9 cellular contexts compared by ENCODE assay signal in genomic region chr3:152474585-152474984, GRCh38.
DNase-seq lines count a peak whose midpoint lies in the region; FAIRE-seq and TF ChIP-seq lines count a peak whose summit lies in the region.
"Had no signal": no experiment of that assay in that cellular context is flagged by ENCODE, and none has a peak within 500 bp of the region (broad histone marks: within the 10 kb centered on the region; RNA-seq: fewer than 3 reads in every experiment).

No MANE protein-coding gene starts in this region.

- no peak overlapping the region for H3K27ac ChIP-seq in MM.1S (ENCODE audit: low read length)

- H3K9me3 ChIP-seq in MM.1S (replicated peaks; ENCODE audit: insufficient read depth, low read length) (no peaks in the 10 kb centered on the region), adipocyte (ENCODE audit: control insufficient read depth, low read length) (peaks cover 9% of the 10 kb centered on the region)

- DNase-seq in NCI-H1694 (lab: John Stamatoyannopoulos, UW) (peak; percentile 3), NCI-H1694 treated with DMSO at 0.1 percent for 48 hours (lab: John Stamatoyannopoulos, UW) (no peak), H54 (ENCODE audit: insufficient read length, low spot score) (no peak), MM.1S (peak; percentile 33), adipocyte (ENCODE audit: low read depth) (peak; percentile 91), iris pigment epithelial cell (ENCODE audit: low read depth) (peak; percentile 95), 8988T (no peak), cortex of kidney (lab: John Stamatoyannopoulos, UW) (no peak)

- H3K27me3 ChIP-seq in MM.1S (replicated peaks; ENCODE audit: insufficient read depth, low read length) (no peaks in the 10 kb centered on the region), adipocyte (replicated peaks; ENCODE audit: control insufficient read depth, insufficient read depth, low read length) (no peaks in the 10 kb centered on the region)

- peak; percentile 51 for TF ChIP-seq CTCF in MM.1S (IDR thresholded peaks at IDR 0.05; ENCODE audit: low read length)

- no peaks in the 10 kb centered on the region for H3K36me3 ChIP-seq in MM.1S (replicated peaks; ENCODE audit: insufficient read depth, low read length)
- H3K36me3 ChIP-seq in adipocyte (ENCODE audit: control insufficient read depth, insufficient read depth, low read length, severe bottlenecking), result no peaks in the 10 kb centered on the region

- H4K20me1 ChIP-seq in MM.1S (ENCODE audit: insufficient read depth, low read length), result no peaks in the 10 kb centered on the region

- H3K9ac ChIP-seq in MM.1S (ENCODE audit: low read length) (no peak overlapping the region), adipocyte (ENCODE audit: low read length) (no peak overlapping the region)

- H3K4me2 ChIP-seq in MM.1S (ENCODE audit: low read depth, low read length), result no peak overlapping the region

- peaks cover 2% of the 10 kb centered on the region; the same call in 1 of the 2 replicates for H3K4me1 ChIP-seq in MM.1S (ENCODE audit: low read length)
- H3K4me1 ChIP-seq in adipocyte (ENCODE audit: control insufficient read depth, insufficient read depth, low read length), result peaks cover 5% of the 10 kb centered on the region

- no peak overlapping the region for H3K4me3 ChIP-seq in MM.1S (ENCODE audit: low read length)
- H3K4me3 ChIP-seq in adipocyte (ENCODE audit: low read length), result no peak overlapping the region

- 0 out of 2 replicates have a peak, but pooled peaks cover 5% of the 10 kb centered on the region for H3F3A ChIP-seq in MM.1S (ENCODE audit: insufficient read depth, low read length)

- TF ChIP-seq POLR2A in H54 (IDR thresholded peaks at IDR 0.05; ENCODE audit: low read depth, low read length), result no peak

- H3K9me2 ChIP-seq in MM.1S (replicated peaks; ENCODE audit: insufficient read depth, low read length), result no peaks in the 10 kb centered on the region

- H2AFZ ChIP-seq in MM.1S (ENCODE audit: low read length), result no peak overlapping the region

- no peaks in the 10 kb centered on the region for H3K79me2 ChIP-seq in MM.1S (ENCODE audit: low read length)

- peak; percentile 78 for FAIRE-seq in H54 (lab: Jason Lieb, UNC)
- FAIRE-seq: colon had no signal

Comparison
In these comparisons a context has a peak if more than half of its experiments do, and no peak if none do; other contexts are left out.
1. DNase-seq: peak in NCI-H1694 (single experiment), MM.1S (single experiment), adipocyte (single experiment) and iris pigment epithelial cell (single experiment); none in NCI-H1694 treated with DMSO at 0.1 percent for 48 hours (single experiment), H54 (single experiment), 8988T (single experiment) and cortex of kidney (single experiment).